ENCODE assay signal across 9 cellular contexts in the genomic region with DNA sequence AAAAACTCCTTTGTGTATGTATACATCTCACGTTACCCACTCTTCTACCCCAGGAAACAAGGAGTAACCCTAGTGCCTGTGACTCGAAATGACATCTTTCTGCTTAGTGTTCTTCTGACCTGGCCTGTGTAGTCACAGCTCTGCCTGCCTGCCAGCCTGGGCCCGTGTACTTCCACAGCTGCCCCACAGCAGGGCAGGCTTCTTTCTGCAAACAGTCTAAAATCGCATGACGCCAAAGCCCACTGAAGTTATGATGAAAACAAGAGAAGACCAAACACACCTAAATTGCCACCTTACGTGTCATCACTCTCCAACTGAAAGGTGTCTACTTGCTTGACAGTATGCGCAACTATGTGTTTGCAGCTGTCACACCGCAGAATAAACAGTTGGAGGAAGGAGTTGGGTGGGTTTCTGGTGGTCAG. TPM values are rescaled to one million over a fixed set of nuclear protein-coding genes. Genes with fewer than 3 reads are reported as not detected.
DNase-seq lines count a peak whose midpoint lies in the region; ATAC-seq and TF ChIP-seq lines count a peak whose summit lies in the region.
"Had no signal": no experiment of that assay in that cellular context is flagged by ENCODE, and none has a peak within 500 bp of the region (broad histone marks: within the 10 kb centered on the region; RNA-seq: fewer than 3 reads in every experiment).

No MANE protein-coding gene starts in this region.

- DNase-seq in NCI-H2196 treated with DMSO at 0.1 percent for 48 hours (lab: John Stamatoyannopoulos, UW; ENCODE audit: unreplicated experiment) (peak; percentile 6), NCI-H2196 (lab: John Stamatoyannopoulos, UW; ENCODE audit: unreplicated experiment) (no peak), NCI-H524 (lab: John Stamatoyannopoulos, UW) (peak; percentile 43 to 60), iPS-NIHi11 (ENCODE audit: low spot score) (peak; percentile 15), sciatic nerve (ENCODE audit: low spot score) (no peak)
- no peak for DNase-seq in stimulated activated CD4-positive, alpha-beta T cell treated with anti-CD3 and anti-CD28 coated beads, Interleukin-1b, Interleukin-23, amount 100 ng/mL, for 48 hours
- DNase-seq: DND-41 had no signal

- no peaks in the 10 kb centered on the region for H3K9me3 Mint-ChIP-seq in brain

- peak overlapping the region; percentile 84 to 99 (median 94) for H3K4me3 Mint-ChIP-seq in brain

- peaks cover 7% of the 10 kb centered on the region for H3K36me3 Mint-ChIP-seq in brain

- peak overlapping the region; percentile 56 to 95 (median 93) for H3K27ac Mint-ChIP-seq in brain

- ATAC-seq in sciatic nerve (peak; percentile 53), GM19463 (IDR thresholded peaks at IDR 0.05; ENCODE audit: unreplicated experiment) (no peak)

- peak; percentile 39 to 49 for TF ChIP-seq CTCF in brain (conservative IDR thresholded peaks at IDR 0.05)

- peaks cover 13% of the 10 kb centered on the region for H3K27me3 Mint-ChIP-seq in brain

- peaks cover 43% of the 10 kb centered on the region for H3K4me1 Mint-ChIP-seq in brain

- intact Hi-C loops in sciatic nerve (cut with DNase I): no loop called here

RNA-seq across cellular contexts. Expression of a gene that starts 1.5 kb away (rescaled TPM):
- 4.4 TPM for polyA plus RNA-seq in brain (ENCODE audit: insufficient read depth, low read depth, low replicate concordance)
- 29.9 TPM for total RNA-seq in sciatic nerve

Comparison
In these comparisons a context has a peak if more than half of its experiments do, and no peak if none do; other contexts are left out.
1. DNase-seq: peak in NCI-H2196 treated with DMSO at 0.1 percent for 48 hours (single experiment), NCI-H524 (2 of 2) and iPS-NIHi11 (single experiment); none in NCI-H2196 (single experiment), sciatic nerve (single experiment) and stimulated activated CD4-positive, alpha-beta T cell treated with anti-CD3 and anti-CD28 coated beads, Interleukin-1b, Interleukin-23, amount 100 ng/mL, for 48 hours (single experiment).